In genomic region chr6:1395496-1395895, GRCh38 we compare ENCODE assay signal across 14 cellular contexts. TPM values are rescaled to one million over a fixed set of nuclear protein-coding genes. Genes with fewer than 3 reads are reported as not detected.
"Had no signal": no experiment of that assay in that cellular context is flagged by ENCODE, and none has a peak within 500 bp of the region (broad histone marks: within the 10 kb centered on the region; RNA-seq: fewer than 3 reads in every experiment).

No MANE protein-coding gene starts in this region.

- DNase-seq: activated CD8-positive, alpha-beta memory T cell treated with anti-CD3 and anti-CD28 coated beads, Interleukin-2, amount 50 U/mL, for 48 hours; activated CD8-positive, alpha-beta T cell treated with anti-CD3 and anti-CD28 coated beads, Interleukin-2, amount 10 ng/mL, durations not matched to agents 7 days and 5 days; activated naive CD8-positive, alpha-beta T cell treated with anti-CD3 and anti-CD28 coated beads, Interleukin-2, amount 10 ng/mL, durations not matched to agents 7 days and 5 days; anterior cingulate cortex; glutamatergic neuron; left cardiac atrium; mucosa of descending colon; ovary; T-helper 9 cell; tibial artery had no signal

- ATAC-seq: activated CD8-positive, alpha-beta T cell treated with anti-CD3 and anti-CD28 coated beads, Interleukin-2, amount 10 ng/mL, durations not matched to agents 7 days and 5 days; left cardiac atrium; mucosa of descending colon had no signal

- H3K36me3 ChIP-seq: ovary, tibial artery had no signal

- H3K27me3 ChIP-seq: ovary had no signal

- H3K9me3 ChIP-seq: mucosa of descending colon, ovary, tibial artery had no signal

- H3K4me3 ChIP-seq: mucosa of descending colon, ovary, skin epidermis, tibial artery had no signal

- H3K27ac ChIP-seq: ovary, skin epidermis, tibial artery had no signal

RNA-seq across cellular contexts. Expression of gene FOXF2, which starts 6.1 kb away (rescaled TPM):
- total RNA-seq: activated CD8-positive, alpha-beta T cell treated with anti-CD3 and anti-CD28 coated beads, Interleukin-2, amount 10 ng/mL, durations not matched to agents 7 days and 5 days; activated naive CD8-positive, alpha-beta T cell treated with anti-CD3 and anti-CD28 coated beads, Interleukin-2, amount 10 ng/mL, durations not matched to agents 7 days and 5 days; endothelial cell of umbilical vein; lung microvascular endothelial cell had no signal
- polyA plus RNA-seq: endothelial cell of umbilical vein, neural cell had no signal
